12 cellular contexts compared by ENCODE assay signal in the genomic region with DNA sequence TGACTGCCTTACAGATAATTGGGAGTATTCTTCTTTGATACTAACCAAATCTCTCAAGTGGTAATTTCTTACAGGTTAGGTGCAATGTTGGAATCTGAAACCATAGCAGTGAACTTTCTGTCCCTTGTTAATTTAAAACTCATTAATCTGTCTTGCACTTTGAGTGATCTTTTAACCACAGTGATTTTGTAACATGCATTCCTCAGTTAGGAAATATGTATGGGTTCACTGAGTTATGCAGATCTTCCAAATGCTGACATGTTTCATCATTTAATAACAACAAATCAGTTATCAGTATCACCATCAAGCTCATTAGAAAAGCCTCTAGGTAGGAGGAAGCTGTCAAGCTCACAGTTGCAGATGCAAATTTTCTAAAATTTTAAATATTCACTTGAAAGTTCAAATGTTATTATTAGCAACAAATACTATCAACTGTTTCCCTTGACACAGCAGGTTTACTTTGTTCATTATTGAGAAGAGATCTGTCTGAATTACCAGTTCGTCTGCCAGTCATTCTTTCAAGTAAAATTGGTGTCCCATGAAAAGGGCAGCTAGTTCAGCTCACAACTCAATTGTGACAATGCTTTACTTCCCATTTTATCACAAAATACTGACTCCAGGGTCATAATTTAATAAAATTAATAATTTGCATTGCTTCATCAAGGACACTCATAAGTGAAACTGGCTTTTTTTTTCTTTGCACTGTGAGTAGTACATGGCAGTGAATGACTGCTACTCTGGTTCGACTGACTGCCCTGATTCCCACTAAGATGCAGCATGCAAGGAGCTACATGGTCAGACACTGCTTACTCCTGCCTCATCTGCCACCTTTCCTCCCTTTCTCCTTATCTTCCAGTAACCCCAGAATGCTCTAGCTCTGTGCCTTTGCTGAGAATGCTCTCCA. TPM values are rescaled to one million over a fixed set of nuclear protein-coding genes. Genes with fewer than 3 reads are reported as not detected.
A peak's percentile ranks its signal among the peaks of the same experiment; 100 is the strongest.
DNase-seq lines count a peak whose midpoint lies in the region; ATAC-seq, FAIRE-seq and TF ChIP-seq lines count a peak whose summit lies in the region.
"Had no signal": no experiment of that assay in that cellular context is flagged by ENCODE, and none has a peak within 500 bp of the region (broad histone marks: within the 10 kb centered on the region; RNA-seq: fewer than 3 reads in every experiment).

No MANE protein-coding gene starts in this region.

- dilution Hi-C loops in keratinocyte (cut with MboI; ENCODE audit: extremely low pct_ligation_motif_present, low sequenced_read_pairs): no loop called here

- no peak overlapping the region for H3K9ac ChIP-seq in KMS-11
- no peak overlapping the region for H3K9ac ChIP-seq in keratinocyte (ENCODE audit: control insufficient read depth, extremely low read depth, insufficient read depth, low read length)

- H2AFZ ChIP-seq in KMS-11 (ENCODE audit: low read depth) (no peak overlapping the region), keratinocyte (ENCODE audit: control insufficient read depth, low read length) (no peak overlapping the region)

- peaks cover 11% of the 10 kb centered on the region for H3K4me1 ChIP-seq in KMS-11 (ENCODE audit: low read depth, poor library complexity, severe bottlenecking)
- no peaks in the 10 kb centered on the region for H3K4me1 ChIP-seq in keratinocyte (ENCODE audit: control insufficient read depth, extremely low read depth, insufficient read depth, low read length)
- peaks cover 0 to 5% (median 0%) of the 10 kb centered on the region in 4 donors for H3K4me1 ChIP-seq in sigmoid colon

- no peak for DNase-seq in GM12892 (ENCODE audit: insufficient read length)
- no peak for DNase-seq in keratinocyte (ENCODE audit: low read depth, low spot score)
- no peak for DNase-seq in DMS53 treated with DMSO at 0.1 percent for 48 hours (lab: John Stamatoyannopoulos, UW; ENCODE audit: unreplicated experiment)
- DNase-seq in activated T-helper 1 cell treated with anti-CD3 and anti-CD28 coated beads, Interleukin-12 subunit alpha, Interleukin-12 subunit beta, Interleukin-2, Interleukin-4 antibody, amounts not matched to agents 30 ng/mL and 10 ng/mL and 1 ng/mL, durations not matched to agents 14 hours and 24 hours and 36 hours (ENCODE audit: low spot score): no peak
- no peak for DNase-seq in sigmoid colon
- no peak for DNase-seq in NCI-H1417 (lab: John Stamatoyannopoulos, UW)
- DNase-seq: activated CD4-positive, alpha-beta T cell treated with anti-CD3 and anti-CD28 coated beads, Interleukin-2, amount 10 ng/mL, durations not matched to agents 24 days and 14 days; NCI-H526 treated with DMSO at 0.1 percent for 48 hours had no signal

- H3K4me3 ChIP-seq in KMS-11 (IDR thresholded peaks at IDR 0.05; ENCODE audit: insufficient read depth, low read depth, low read length): no peak overlapping the region
- no peak overlapping the region for H3K4me3 ChIP-seq in keratinocyte (ENCODE audit: control insufficient read depth in 2 of 3, extremely low read depth in 1 of 3, insufficient read depth in 2 of 3, low read depth in 1 of 3, low read length in 3 of 3)
- no peak overlapping the region for H3K4me3 ChIP-seq in sigmoid colon
- H3K4me3 ChIP-seq: smooth muscle cell, thoracic aorta had no signal

- no peaks in the 10 kb centered on the region for H3K9me3 Mint-ChIP-seq in activated T-helper 1 cell treated with anti-CD3 and anti-CD28 coated beads, Interleukin-12 subunit alpha, Interleukin-12 subunit beta, Interleukin-2, Interleukin-4 antibody, amounts not matched to agents 30 ng/mL and 10 ng/mL and 1 ng/mL, durations not matched to agents 14 hours and 24 hours and 36 hours
- H3K9me3 Mint-ChIP-seq: activated CD4-positive, alpha-beta T cell treated with anti-CD3 and anti-CD28 coated beads, Interleukin-2, amount 10 ng/mL, durations not matched to agents 24 days and 14 days had no signal

- WGBS in sigmoid colon, 2 donors: 55 to 83% methylated on average over 2 of the region's 2 CpGs

- no peak for TF ChIP-seq POLR2A in GM12892 (IDR thresholded peaks at IDR 0.05; ENCODE audit: low read depth, low read length)
- no peak for TF ChIP-seq POLR2A in sigmoid colon (IDR thresholded peaks at IDR 0.05)

- no peak for TF ChIP-seq EP300 in sigmoid colon (IDR thresholded peaks at IDR 0.05)

- H3K36me3 Mint-ChIP-seq in activated T-helper 1 cell treated with anti-CD3 and anti-CD28 coated beads, Interleukin-12 subunit alpha, Interleukin-12 subunit beta, Interleukin-2, Interleukin-4 antibody, amounts not matched to agents 30 ng/mL and 10 ng/mL and 1 ng/mL, durations not matched to agents 14 hours and 24 hours and 36 hours (ENCODE audit: low read depth): peaks cover 48% of the 10 kb centered on the region

- H3K4me1 Mint-ChIP-seq in activated T-helper 1 cell treated with anti-CD3 and anti-CD28 coated beads, Interleukin-12 subunit alpha, Interleukin-12 subunit beta, Interleukin-2, Interleukin-4 antibody, amounts not matched to agents 30 ng/mL and 10 ng/mL and 1 ng/mL, durations not matched to agents 14 hours and 24 hours and 36 hours (ENCODE audit: low read depth): no peaks in the 10 kb centered on the region
- H3K4me1 Mint-ChIP-seq: activated CD4-positive, alpha-beta T cell treated with anti-CD3 and anti-CD28 coated beads, Interleukin-2, amount 10 ng/mL, durations not matched to agents 24 days and 14 days had no signal

- H3K9me1 ChIP-seq in keratinocyte (ENCODE audit: control insufficient read depth, extremely low read depth, insufficient read depth, low read length): no peaks in the 10 kb centered on the region

- no peaks in the 10 kb centered on the region for H3K9me3 ChIP-seq in keratinocyte (ENCODE audit: control insufficient read depth, low read depth, low read length)
- no peaks in the 10 kb centered on the region for H3K9me3 ChIP-seq in sigmoid colon
- H3K9me3 ChIP-seq: thoracic aorta had no signal

- H3K27ac ChIP-seq in KMS-11: no peak overlapping the region; the same call in 1 of the 2 replicates
- H3K27ac ChIP-seq in keratinocyte (ENCODE audit: control insufficient read depth, insufficient read depth, low read length): no peak overlapping the region
- H3K27ac ChIP-seq in sigmoid colon: no peak overlapping the region
- H3K27ac ChIP-seq: thoracic aorta had no signal

- H4K20me1 ChIP-seq in KMS-11 (ENCODE audit: insufficient read depth) (no peaks in the 10 kb centered on the region), keratinocyte (ENCODE audit: control insufficient read depth, extremely low read depth, insufficient read depth, low read length) (no peaks in the 10 kb centered on the region)

- FAIRE-seq in GM12892 (lab: Jason Lieb, UNC): peak; percentile 24
- FAIRE-seq in keratinocyte (lab: Jason Lieb, UNC): peak; percentile 52

- H3K27me3 Mint-ChIP-seq in activated T-helper 1 cell treated with anti-CD3 and anti-CD28 coated beads, Interleukin-12 subunit alpha, Interleukin-12 subunit beta, Interleukin-2, Interleukin-4 antibody, amounts not matched to agents 30 ng/mL and 10 ng/mL and 1 ng/mL, durations not matched to agents 14 hours and 24 hours and 36 hours (ENCODE audit: insufficient read depth): no peaks in the 10 kb centered on the region
- H3K27me3 Mint-ChIP-seq: activated CD4-positive, alpha-beta T cell treated with anti-CD3 and anti-CD28 coated beads, Interleukin-2, amount 10 ng/mL, durations not matched to agents 24 days and 14 days had no signal

- no peak for TF ChIP-seq CTCF in KMS-11 (conservative IDR thresholded peaks at IDR 0.05; ENCODE audit: low read depth, low read length)
- TF ChIP-seq CTCF in keratinocyte (optimal IDR thresholded peaks at IDR 0.05 in 1 of 3, IDR thresholded peaks at IDR 0.05 in 1 of 3, conservative IDR thresholded peaks at IDR 0.05 in 1 of 3; ENCODE audit: extremely low read depth in 1 of 3, insufficient read depth in 2 of 3, low read length in 3 of 3): no peak
- TF ChIP-seq CTCF in sigmoid colon (IDR thresholded peaks at IDR 0.05): no peak

- H3K27ac Mint-ChIP-seq in activated T-helper 1 cell treated with anti-CD3 and anti-CD28 coated beads, Interleukin-12 subunit alpha, Interleukin-12 subunit beta, Interleukin-2, Interleukin-4 antibody, amounts not matched to agents 30 ng/mL and 10 ng/mL and 1 ng/mL, durations not matched to agents 14 hours and 24 hours and 36 hours: no peak overlapping the region
- H3K27ac Mint-ChIP-seq: activated CD4-positive, alpha-beta T cell treated with anti-CD3 and anti-CD28 coated beads, Interleukin-2, amount 10 ng/mL, durations not matched to agents 24 days and 14 days had no signal

- H3K27me3 ChIP-seq in KMS-11 (ENCODE audit: insufficient read depth, low read depth) (no peaks in the 10 kb centered on the region), keratinocyte (ENCODE audit: control insufficient read depth, extremely low read depth, insufficient read depth, low read length) (no peaks in the 10 kb centered on the region), sigmoid colon (no peaks in the 10 kb centered on the region)

- H3K4me3 Mint-ChIP-seq in activated T-helper 1 cell treated with anti-CD3 and anti-CD28 coated beads, Interleukin-12 subunit alpha, Interleukin-12 subunit beta, Interleukin-2, Interleukin-4 antibody, amounts not matched to agents 30 ng/mL and 10 ng/mL and 1 ng/mL, durations not matched to agents 14 hours and 24 hours and 36 hours: no peak overlapping the region
- H3K4me3 Mint-ChIP-seq: activated CD4-positive, alpha-beta T cell treated with anti-CD3 and anti-CD28 coated beads, Interleukin-2, amount 10 ng/mL, durations not matched to agents 24 days and 14 days had no signal

- peak; percentile 68 for ATAC-seq in GM21528 (IDR thresholded peaks at IDR 0.05; ENCODE audit: low FRiP score, unreplicated experiment)

- H3K79me2 ChIP-seq in KMS-11 (ENCODE audit: insufficient read depth, low read depth) (no peaks in the 10 kb centered on the region), keratinocyte (ENCODE audit: control insufficient read depth, insufficient read depth, low read length) (no peaks in the 10 kb centered on the region)

- H3K36me3 ChIP-seq in KMS-11 (ENCODE audit: insufficient read depth) (no peaks in the 10 kb centered on the region), keratinocyte (ENCODE audit: control insufficient read depth in 2 of 2, extremely low read depth in 1 of 2, insufficient read depth in 2 of 2, low read length in 2 of 2) (peaks cover 5 to 9% of the 10 kb centered on the region in 2 experiments), sigmoid colon (peaks cover 10 to 84% (median 32%) of the 10 kb centered on the region in 4 donors)

- intact Hi-C loops in activated T-helper 1 cell treated with anti-CD3 and anti-CD28 coated beads, Interleukin-12 subunit alpha, Interleukin-12 subunit beta, Interleukin-2, Interleukin-4 antibody, amounts not matched to agents 30 ng/mL and 10 ng/mL and 1 ng/mL, durations not matched to agents 14 hours and 24 hours and 36 hours (cut with micrococcal nuclease): no loop called here
- intact Hi-C loops in sigmoid colon (cut with DNase I): no loop called here

- peak overlapping the region; percentile 10; the same call in 1 of the 2 replicates for H3K4me2 ChIP-seq in KMS-11
- no peak overlapping the region for H3K4me2 ChIP-seq in keratinocyte (ENCODE audit: control insufficient read depth, extremely low read depth, insufficient read depth, low read depth, low read length)
- H3K4me2 ChIP-seq: smooth muscle cell had no signal

RNA-seq across cellular contexts. Expression of gene SUCLG1, which starts 31.6 kb away (rescaled TPM):
- polyA plus RNA-seq in GM12892 (2012; ENCODE audit: missing spikeins): 85.0 TPM
- 43.5 to 83.6 TPM (median 69.9 TPM) in 3 replicates for polyA plus RNA-seq in keratinocyte
- polyA plus RNA-seq in keratinocyte (2011; ENCODE audit: low read depth): 85.5 TPM
- 50.2 and 61.8 TPM in 2 replicates for polyA plus RNA-seq in keratinocyte (2011; cell fraction: cytosol; rRNA removed)
- 46.8 and 59.6 TPM in 2 replicates for polyA plus RNA-seq in keratinocyte (2011; cell fraction: nucleus; rRNA removed)
- polyA plus RNA-seq in keratinocyte (2012; ENCODE audit: low replicate concordance): 66.1 and 74.8 TPM in 2 replicates
- polyA minus RNA-seq in keratinocyte: 4.7 to 23.9 TPM (median 22.9 TPM) in 3 replicates
- 36.4 TPM for polyA minus RNA-seq in keratinocyte (2011; cell fraction: cytosol; rRNA and poly(A)+ RNA removed)
- 19.1 and 28.5 TPM in 2 replicates for polyA minus RNA-seq in keratinocyte (2011; cell fraction: nucleus; rRNA and poly(A)+ RNA removed)
- 66.6 and 73.0 TPM in 2 replicates for total RNA-seq in activated T-helper 1 cell treated with anti-CD3 and anti-CD28 coated beads, Interleukin-12 subunit alpha, Interleukin-12 subunit beta, Interleukin-2, Interleukin-4 antibody, amounts not matched to agents 30 ng/mL and 10 ng/mL and 1 ng/mL, durations not matched to agents 14 hours and 24 hours and 36 hours
- total RNA-seq in sigmoid colon: 100 to 1,000 TPM in 2 of 4 donors, 10 to 100 TPM in 2; 75.6 to 125 (median 99.8) TPM
- 100 to 1,000 TPM; 150 to 423 (median 244) TPM for polyA plus RNA-seq in sigmoid colon
